ENCODE assay signal across 9 cellular contexts in genomic region chr3:49703443-49703927, GRCh38. TPM values are rescaled to one million over a fixed set of nuclear protein-coding genes. Genes with fewer than 3 reads are reported as not detected.
DNase-seq lines count a peak whose midpoint lies in the region; ATAC-seq and TF ChIP-seq lines count a peak whose summit lies in the region.
"Had no signal": no experiment of that assay in that cellular context is flagged by ENCODE, and none has a peak within 500 bp of the region (broad histone marks: within the 10 kb centered on the region; RNA-seq: fewer than 3 reads in every experiment).

No MANE protein-coding gene starts in this region.

- in situ Hi-C loops in GM13977 (cut with MboI; ENCODE audit: low pct_unique_long_range_greater_than_20kb, low sequenced_read_pairs, unreplicated experiment) = no loop called here

- ATAC-seq in RWPE2 (ENCODE audit: low read depth) = peak; percentile 83
- no peak for ATAC-seq in HG02884 (IDR thresholded peaks at IDR 0.05; ENCODE audit: unreplicated experiment)

- H3K4me3 ChIP-seq in AG04450 (ENCODE audit: low read depth, low read length) (no peak overlapping the region), RWPE2 (ENCODE audit: severe bottlenecking) (no peak overlapping the region)
- H3K4me3 ChIP-seq: skin epidermis had no signal

- H3K27ac ChIP-seq in AG04450 (ENCODE audit: low read depth, low read length) (no peak overlapping the region), RWPE2 (ENCODE audit: poor library complexity, severe bottlenecking) (no peak overlapping the region)

- H3K27me3 Mint-ChIP-seq in progenitor cell of endocrine pancreas = no peaks in the 10 kb centered on the region

- H3K4me1 ChIP-seq in RWPE2 (ENCODE audit: insufficient read depth, poor library complexity, severe bottlenecking) = no peaks in the 10 kb centered on the region

- TF ChIP-seq CTCF in AG04450 (IDR thresholded peaks at IDR 0.05; ENCODE audit: low read depth, low read length) = peak; percentile 85
- peak; percentile 91 for TF ChIP-seq CTCF in GM13977 (IDR thresholded peaks at IDR 0.05; ENCODE audit: extremely low read depth, insufficient read depth, missing control alignments)
- TF ChIP-seq CTCF in RWPE2 (IDR thresholded peaks at IDR 0.05; ENCODE audit: poor library complexity, severe bottlenecking) = peak; percentile 81
- peak; percentile 81 for TF ChIP-seq CTCF in progenitor cell of endocrine pancreas (IDR thresholded peaks at IDR 0.05; ENCODE audit: unreplicated experiment)

- no peaks in the 10 kb centered on the region for H3K27me3 ChIP-seq in AG04450 (ENCODE audit: control insufficient read depth, insufficient read depth, low read length)
- no peaks in the 10 kb centered on the region for H3K27me3 ChIP-seq in RWPE2 (ENCODE audit: insufficient read depth, poor library complexity, severe bottlenecking)

- H3K4me3 Mint-ChIP-seq in progenitor cell of endocrine pancreas (ENCODE audit: low read depth) = no peak overlapping the region

- POLR2A ChIA-PET in AG04450 (lab: Yijun Ruan, JAX) = no interaction called here

- H3K9me3 ChIP-seq in AG04450 (ENCODE audit: control insufficient read depth, insufficient read depth, low read length) = no peaks in the 10 kb centered on the region
- H3K9me3 ChIP-seq in RWPE2 (ENCODE audit: severe bottlenecking) = no peaks in the 10 kb centered on the region

- H3K36me3 ChIP-seq in RWPE2 (ENCODE audit: low read depth) = peaks cover 12% of the 10 kb centered on the region

- H3K9me3 Mint-ChIP-seq in progenitor cell of endocrine pancreas (ENCODE audit: low read depth) = no peaks in the 10 kb centered on the region

- CTCF ChIA-PET in AG04450 (lab: Charles Lee) = interaction anchor here (0.6 to 2.5 kb wide), 6 partner anchors 10 to 197 kb away, joined by 3 to 20 read pairs (median 5); partner anchors contain the start of gene IP6K1

- peaks cover 5% of the 10 kb centered on the region for H3K36me3 Mint-ChIP-seq in progenitor cell of endocrine pancreas (ENCODE audit: insufficient read depth)

- DNase-seq in AG04450 (ENCODE audit: low read depth, low spot score) (peak; percentile 27), GM13977 (ENCODE audit: low spot score) (peak; percentile 92), HuH-7 (ENCODE audit: low spot score) (peak; percentile 90), RWPE2 (ENCODE audit: low spot score) (no peak), germinal center (ENCODE audit: low spot score) (peak; percentile 84), progenitor cell of endocrine pancreas (ENCODE audit: low spot score, unreplicated experiment) (peak; percentile 41)
- DNase-seq in activated naive CD4-positive, alpha-beta T cell treated with Interleukin-2 at 50 U/mL for 16 hours = peak; percentile 70

- H3K27ac Mint-ChIP-seq in progenitor cell of endocrine pancreas = no peak overlapping the region

- no peaks in the 10 kb centered on the region for H3K4me1 Mint-ChIP-seq in progenitor cell of endocrine pancreas (ENCODE audit: low read depth)

RNA-seq across cellular contexts. Expression of gene RNF123, which starts 14.1 kb away (rescaled TPM):
- 22.9 and 33.3 TPM in 2 replicates for polyA plus RNA-seq in AG04450 (2011; rRNA removed)
- 38.5 and 52.5 TPM in 2 replicates for polyA minus RNA-seq in AG04450 (2011; rRNA and poly(A)+ RNA removed)
- total RNA-seq in progenitor cell of endocrine pancreas = 52.2 and 54.4 TPM in 2 replicates

RNA-seq across cellular contexts. Expression of gene MST1, which starts 14.2 kb away (rescaled TPM):
- polyA plus RNA-seq in AG04450 (2011; rRNA removed) = 6.4 and 6.5 TPM in 2 replicates
- polyA minus RNA-seq in AG04450 (2011; rRNA and poly(A)+ RNA removed) = 2.8 and 5.6 TPM in 2 replicates
- 45.2 and 47.5 TPM in 2 replicates for total RNA-seq in progenitor cell of endocrine pancreas

RNA-seq across cellular contexts. Expression of gene AMIGO3, which starts 16.0 kb away (rescaled TPM):
- polyA plus RNA-seq in AG04450 (2011; rRNA removed) = 0.11 TPM in 1 of 2 replicates, not detected in the other
- polyA minus RNA-seq in AG04450 (2011; rRNA and poly(A)+ RNA removed) = not detected in 2 replicates
- total RNA-seq in progenitor cell of endocrine pancreas = 0.86 TPM in 1 of 2 replicates, not detected in the other

RNA-seq across cellular contexts. Expression of gene GMPPB, which starts 20.3 kb away (rescaled TPM):
- 13.9 and 15.7 TPM in 2 replicates for polyA plus RNA-seq in AG04450 (2011; rRNA removed)
- 17.5 and 23.5 TPM in 2 replicates for polyA minus RNA-seq in AG04450 (2011; rRNA and poly(A)+ RNA removed)
- total RNA-seq in progenitor cell of endocrine pancreas = 31.2 and 34.3 TPM in 2 replicates

RNA-seq across cellular contexts. Expression of gene APEH, which starts 29.3 kb away (rescaled TPM):
- polyA plus RNA-seq in AG04450 (2011; rRNA removed) = 85.3 and 108 TPM in 2 replicates
- polyA minus RNA-seq in AG04450 (2011; rRNA and poly(A)+ RNA removed) = 146 and 205 TPM in 2 replicates
- 160 and 178 TPM in 2 replicates for total RNA-seq in progenitor cell of endocrine pancreas
